Comparison of ENCODE assay signal across 1 cellular context in genomic region chr17:12637015-12637414, GRCh38.
TF ChIP-seq lines count a peak whose summit lies in the region.

No MANE protein-coding gene starts in this region.

TF ChIP-seq in IMR-90, 13 proteins besides CTCF, POLR2A, EP300 and RAD21:
- TF ChIP-seq MAZ (IDR thresholded peaks at IDR 0.05; ENCODE audit: borderline replicate concordance, low read depth, low read length) (no peak), CEBPB (IDR thresholded peaks at IDR 0.05; ENCODE audit: low read depth, low read length) (peak; percentile 75; the same call in 1 of the 2 replicates), FOS (IDR thresholded peaks at IDR 0.05; ENCODE audit: low read depth, low read length) (peak; percentile 99), NFE2L2 (IDR thresholded peaks at IDR 0.05; ENCODE audit: low read depth, low read length) (0 out of 2 replicates have a peak, but pooled peaks have one; percentile 6), USF2 (IDR thresholded peaks at IDR 0.05; ENCODE audit: low read depth, low read length) (no peak), RCOR1 (IDR thresholded peaks at IDR 0.05; ENCODE audit: insufficient replicate concordance, low read length) (peak; percentile 34), BHLHE40 (IDR thresholded peaks at IDR 0.05; ENCODE audit: low read depth, low read length) (peak; percentile 52), MXI1 (IDR thresholded peaks at IDR 0.05; ENCODE audit: borderline replicate concordance, low read depth, low read length) (peak; percentile 97), RFX5 (IDR thresholded peaks at IDR 0.05; ENCODE audit: low read depth, low read length) (no peak), ELK1 (IDR thresholded peaks at IDR 0.05; ENCODE audit: borderline replicate concordance, low read depth, low read length) (no peak)
